In the genomic region with DNA sequence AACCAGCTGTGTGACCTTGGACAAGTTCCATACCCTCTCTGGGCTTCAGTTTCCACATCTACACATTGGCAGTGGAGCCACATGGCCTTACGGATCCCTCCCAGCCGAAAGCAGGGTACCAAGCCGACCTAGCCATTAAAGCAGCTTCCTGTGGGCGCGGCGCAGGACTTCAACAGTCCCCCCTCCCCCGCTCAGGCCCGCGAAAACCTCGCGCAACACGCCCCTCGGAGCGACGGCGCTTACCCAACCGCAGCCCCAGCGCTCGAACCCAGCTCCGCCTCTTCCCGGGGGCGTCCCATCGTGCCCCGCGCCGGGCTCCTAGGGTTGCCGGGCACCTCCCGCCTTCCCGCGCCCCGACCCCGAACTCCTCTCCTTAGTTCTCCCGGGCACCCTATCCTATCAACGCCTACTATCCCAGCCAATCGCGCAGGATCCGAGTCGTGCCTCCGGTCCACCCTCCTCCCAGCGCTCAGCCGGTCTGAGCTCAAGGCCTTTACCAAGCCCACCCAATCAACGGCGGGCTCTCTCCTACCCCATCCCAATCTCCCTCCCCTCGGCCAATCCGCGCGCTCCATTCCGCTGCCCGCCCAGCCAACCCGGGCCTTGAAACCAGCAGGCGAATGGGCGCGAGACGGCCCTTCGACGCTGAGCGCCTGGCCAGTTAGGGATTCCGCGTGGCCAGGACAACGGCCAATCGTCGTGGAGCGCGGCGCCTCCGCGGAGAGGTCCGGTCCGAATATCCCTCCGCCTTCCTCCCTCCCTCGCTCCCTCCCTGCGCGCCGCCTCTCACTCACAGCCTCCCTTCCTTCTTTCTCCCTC, we compare ENCODE assay signal across 1 cellular context.
TF ChIP-seq lines count a peak whose summit lies in the region.

A gene (plus strand): TSS at position 767 of the 819 bp plus-strand sequence. CDS start 326 bp downstream, outside the sequence.

TF ChIP-seq in HepG2, 621 proteins besides CTCF, POLR2A, EP300 and RAD21 (continued from another document and continues in another):
- TF ChIP-seq, protein P1, sequence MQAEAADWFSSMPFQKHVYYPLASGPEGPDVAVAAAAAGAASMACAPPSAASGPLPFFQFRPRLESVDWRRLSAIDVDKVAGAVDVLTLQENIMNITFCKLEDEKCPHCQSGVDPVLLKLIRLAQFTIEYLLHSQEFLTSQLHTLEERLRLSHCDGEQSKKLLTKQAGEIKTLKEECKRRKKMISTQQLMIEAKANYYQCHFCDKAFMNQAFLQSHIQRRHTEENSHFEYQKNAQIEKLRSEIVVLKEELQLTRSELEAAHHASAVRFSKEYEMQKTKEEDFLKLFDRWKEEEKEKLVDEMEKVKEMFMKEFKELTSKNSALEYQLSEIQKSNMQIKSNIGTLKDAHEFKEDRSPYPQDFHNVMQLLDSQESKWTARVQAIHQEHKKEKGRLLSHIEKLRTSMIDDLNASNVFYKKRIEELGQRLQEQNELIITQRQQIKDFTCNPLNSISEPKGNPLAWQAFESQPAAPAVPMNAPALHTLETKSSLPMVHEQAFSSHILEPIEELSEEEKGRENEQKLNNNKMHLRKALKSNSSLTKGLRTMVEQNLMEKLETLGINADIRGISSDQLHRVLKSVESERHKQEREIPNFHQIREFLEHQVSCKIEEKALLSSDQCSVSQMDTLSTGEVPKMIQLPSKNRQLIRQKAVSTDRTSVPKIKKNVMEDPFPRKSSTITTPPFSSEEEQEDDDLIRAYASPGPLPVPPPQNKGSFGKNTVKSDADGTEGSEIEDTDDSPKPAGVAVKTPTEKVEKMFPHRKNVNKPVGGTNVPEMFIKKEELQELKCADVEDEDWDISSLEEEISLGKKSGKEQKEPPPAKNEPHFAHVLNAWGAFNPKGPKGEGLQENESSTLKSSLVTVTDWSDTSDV (CRISPR knock-in tag; IDR thresholded peaks at IDR 0.05) = no peak
- peak; percentile 57 for TF ChIP-seq ZNF12 (CRISPR knock-in tag; IDR thresholded peaks at IDR 0.05)
- no peak for TF ChIP-seq CENPX (CRISPR knock-in tag; IDR thresholded peaks at IDR 0.05)
- TF ChIP-seq POLR2G (IDR thresholded peaks at IDR 0.05; ENCODE audit: low read depth, low read length) = peak; percentile 85
- TF ChIP-seq ZNF446 (CRISPR knock-in tag; IDR thresholded peaks at IDR 0.05) = peak; percentile 95
- TF ChIP-seq, protein P2, sequence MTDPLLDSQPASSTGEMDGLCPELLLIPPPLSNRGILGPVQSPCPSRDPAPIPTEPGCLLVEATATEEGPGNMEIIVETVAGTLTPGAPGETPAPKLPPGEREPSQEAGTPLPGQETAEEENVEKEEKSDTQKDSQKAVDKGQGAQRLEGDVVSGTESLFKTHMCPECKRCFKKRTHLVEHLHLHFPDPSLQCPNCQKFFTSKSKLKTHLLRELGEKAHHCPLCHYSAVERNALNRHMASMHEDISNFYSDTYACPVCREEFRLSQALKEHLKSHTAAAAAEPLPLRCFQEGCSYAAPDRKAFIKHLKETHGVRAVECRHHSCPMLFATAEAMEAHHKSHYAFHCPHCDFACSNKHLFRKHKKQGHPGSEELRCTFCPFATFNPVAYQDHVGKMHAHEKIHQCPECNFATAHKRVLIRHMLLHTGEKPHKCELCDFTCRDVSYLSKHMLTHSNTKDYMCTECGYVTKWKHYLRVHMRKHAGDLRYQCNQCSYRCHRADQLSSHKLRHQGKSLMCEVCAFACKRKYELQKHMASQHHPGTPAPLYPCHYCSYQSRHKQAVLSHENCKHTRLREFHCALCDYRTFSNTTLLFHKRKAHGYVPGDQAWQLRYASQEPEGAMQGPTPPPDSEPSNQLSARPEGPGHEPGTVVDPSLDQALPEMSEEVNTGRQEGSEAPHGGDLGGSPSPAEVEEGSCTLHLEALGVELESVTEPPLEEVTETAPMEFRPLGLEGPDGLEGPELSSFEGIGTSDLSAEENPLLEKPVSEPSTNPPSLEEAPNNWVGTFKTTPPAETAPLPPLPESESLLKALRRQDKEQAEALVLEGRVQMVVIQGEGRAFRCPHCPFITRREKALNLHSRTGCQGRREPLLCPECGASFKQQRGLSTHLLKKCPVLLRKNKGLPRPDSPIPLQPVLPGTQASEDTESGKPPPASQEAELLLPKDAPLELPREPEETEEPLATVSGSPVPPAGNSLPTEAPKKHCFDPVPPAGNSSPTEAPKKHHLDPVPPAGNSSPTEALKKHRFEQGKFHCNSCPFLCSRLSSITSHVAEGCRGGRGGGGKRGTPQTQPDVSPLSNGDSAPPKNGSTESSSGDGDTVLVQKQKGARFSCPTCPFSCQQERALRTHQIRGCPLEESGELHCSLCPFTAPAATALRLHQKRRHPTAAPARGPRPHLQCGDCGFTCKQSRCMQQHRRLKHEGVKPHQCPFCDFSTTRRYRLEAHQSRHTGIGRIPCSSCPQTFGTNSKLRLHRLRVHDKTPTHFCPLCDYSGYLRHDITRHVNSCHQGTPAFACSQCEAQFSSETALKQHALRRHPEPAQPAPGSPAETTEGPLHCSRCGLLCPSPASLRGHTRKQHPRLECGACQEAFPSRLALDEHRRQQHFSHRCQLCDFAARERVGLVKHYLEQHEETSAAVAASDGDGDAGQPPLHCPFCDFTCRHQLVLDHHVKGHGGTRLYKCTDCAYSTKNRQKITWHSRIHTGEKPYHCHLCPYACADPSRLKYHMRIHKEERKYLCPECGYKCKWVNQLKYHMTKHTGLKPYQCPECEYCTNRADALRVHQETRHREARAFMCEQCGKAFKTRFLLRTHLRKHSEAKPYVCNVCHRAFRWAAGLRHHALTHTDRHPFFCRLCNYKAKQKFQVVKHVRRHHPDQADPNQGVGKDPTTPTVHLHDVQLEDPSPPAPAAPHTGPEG (CRISPR knock-in tag; IDR thresholded peaks at IDR 0.05) = no peak
- TF ChIP-seq MXI1 (IDR thresholded peaks at IDR 0.05; ENCODE audit: borderline replicate concordance, low read depth, low read length) = peak; percentile 73; the same call in 2 of the 3 replicates
- peak; percentile 98 for TF ChIP-seq ZMYM4 (CRISPR knock-in tag; IDR thresholded peaks at IDR 0.05)
- no peak for TF ChIP-seq FOXP1 (IDR thresholded peaks at IDR 0.05)
- no peak for TF ChIP-seq FOXP1 (CRISPR knock-in tag; IDR thresholded peaks at IDR 0.05)
- TF ChIP-seq, protein P3, sequence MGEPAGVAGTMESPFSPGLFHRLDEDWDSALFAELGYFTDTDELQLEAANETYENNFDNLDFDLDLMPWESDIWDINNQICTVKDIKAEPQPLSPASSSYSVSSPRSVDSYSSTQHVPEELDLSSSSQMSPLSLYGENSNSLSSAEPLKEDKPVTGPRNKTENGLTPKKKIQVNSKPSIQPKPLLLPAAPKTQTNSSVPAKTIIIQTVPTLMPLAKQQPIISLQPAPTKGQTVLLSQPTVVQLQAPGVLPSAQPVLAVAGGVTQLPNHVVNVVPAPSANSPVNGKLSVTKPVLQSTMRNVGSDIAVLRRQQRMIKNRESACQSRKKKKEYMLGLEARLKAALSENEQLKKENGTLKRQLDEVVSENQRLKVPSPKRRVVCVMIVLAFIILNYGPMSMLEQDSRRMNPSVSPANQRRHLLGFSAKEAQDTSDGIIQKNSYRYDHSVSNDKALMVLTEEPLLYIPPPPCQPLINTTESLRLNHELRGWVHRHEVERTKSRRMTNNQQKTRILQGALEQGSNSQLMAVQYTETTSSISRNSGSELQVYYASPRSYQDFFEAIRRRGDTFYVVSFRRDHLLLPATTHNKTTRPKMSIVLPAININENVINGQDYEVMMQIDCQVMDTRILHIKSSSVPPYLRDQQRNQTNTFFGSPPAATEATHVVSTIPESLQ (CRISPR knock-in tag; conservative IDR thresholded peaks at IDR 0.05) = peak; percentile 73; the same call in 1 of the 2 replicates
- TF ChIP-seq ZNF10 (CRISPR knock-in tag; IDR thresholded peaks at IDR 0.05; ENCODE audit: borderline replicate concordance, low read depth) = no peak
- TF ChIP-seq, protein P4, sequence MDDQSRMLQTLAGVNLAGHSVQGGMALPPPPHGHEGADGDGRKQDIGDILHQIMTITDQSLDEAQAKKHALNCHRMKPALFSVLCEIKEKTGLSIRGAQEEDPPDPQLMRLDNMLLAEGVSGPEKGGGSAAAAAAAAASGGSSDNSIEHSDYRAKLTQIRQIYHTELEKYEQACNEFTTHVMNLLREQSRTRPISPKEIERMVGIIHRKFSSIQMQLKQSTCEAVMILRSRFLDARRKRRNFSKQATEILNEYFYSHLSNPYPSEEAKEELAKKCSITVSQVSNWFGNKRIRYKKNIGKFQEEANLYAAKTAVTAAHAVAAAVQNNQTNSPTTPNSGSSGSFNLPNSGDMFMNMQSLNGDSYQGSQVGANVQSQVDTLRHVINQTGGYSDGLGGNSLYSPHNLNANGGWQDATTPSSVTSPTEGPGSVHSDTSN (CRISPR knock-in tag; IDR thresholded peaks at IDR 0.05; ENCODE audit: borderline replicate concordance) = no peak; the same call in 1 of the 2 replicates
- no peak for TF ChIP-seq GPN1 (CRISPR knock-in tag; IDR thresholded peaks at IDR 0.05; ENCODE audit: borderline replicate concordance)
- TF ChIP-seq PRMT3 (CRISPR knock-in tag; IDR thresholded peaks at IDR 0.05; ENCODE audit: borderline replicate concordance, low read depth) = peak; percentile 21; the same call in 1 of the 2 replicates
- TF ChIP-seq ZNF17 (CRISPR knock-in tag; IDR thresholded peaks at IDR 0.05) = no peak
- no peak; the same call in 1 of the 2 replicates for TF ChIP-seq NR1H2 (CRISPR knock-in tag; IDR thresholded peaks at IDR 0.05; ENCODE audit: borderline replicate concordance, low read depth)
- TF ChIP-seq IRF2 (CRISPR knock-in tag; IDR thresholded peaks at IDR 0.05) = peak; percentile 92
- TF ChIP-seq HHEX (CRISPR knock-in tag; IDR thresholded peaks at IDR 0.05) = no peak
- TF ChIP-seq, protein P5, sequence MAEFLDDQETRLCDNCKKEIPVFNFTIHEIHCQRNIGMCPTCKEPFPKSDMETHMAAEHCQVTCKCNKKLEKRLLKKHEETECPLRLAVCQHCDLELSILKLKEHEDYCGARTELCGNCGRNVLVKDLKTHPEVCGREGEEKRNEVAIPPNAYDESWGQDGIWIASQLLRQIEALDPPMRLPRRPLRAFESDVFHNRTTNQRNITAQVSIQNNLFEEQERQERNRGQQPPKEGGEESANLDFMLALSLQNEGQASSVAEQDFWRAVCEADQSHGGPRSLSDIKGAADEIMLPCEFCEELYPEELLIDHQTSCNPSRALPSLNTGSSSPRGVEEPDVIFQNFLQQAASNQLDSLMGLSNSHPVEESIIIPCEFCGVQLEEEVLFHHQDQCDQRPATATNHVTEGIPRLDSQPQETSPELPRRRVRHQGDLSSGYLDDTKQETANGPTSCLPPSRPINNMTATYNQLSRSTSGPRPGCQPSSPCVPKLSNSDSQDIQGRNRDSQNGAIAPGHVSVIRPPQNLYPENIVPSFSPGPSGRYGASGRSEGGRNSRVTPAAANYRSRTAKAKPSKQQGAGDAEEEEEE (CRISPR knock-in tag; IDR thresholded peaks at IDR 0.05; ENCODE audit: borderline replicate concordance) = peak; percentile 98
- TF ChIP-seq MED13 (CRISPR knock-in tag; IDR thresholded peaks at IDR 0.05) = peak; percentile 67; the same call in 1 of the 2 replicates
- TF ChIP-seq SMC3 (IDR thresholded peaks at IDR 0.05; ENCODE audit: low read length) = no peak
- peak; percentile 94 for TF ChIP-seq GABPB1 (CRISPR knock-in tag; IDR thresholded peaks at IDR 0.05)
- TF ChIP-seq IKZF4 (CRISPR knock-in tag; IDR thresholded peaks at IDR 0.05; ENCODE audit: borderline replicate concordance, low read depth, not compliant biosample characterization) = peak; percentile 69
- TF ChIP-seq SUZ12 (IDR thresholded peaks at IDR 0.05; ENCODE audit: low read depth, low read length) = no peak; the same call in 1 of the 2 replicates
- TF ChIP-seq, protein P6, sequence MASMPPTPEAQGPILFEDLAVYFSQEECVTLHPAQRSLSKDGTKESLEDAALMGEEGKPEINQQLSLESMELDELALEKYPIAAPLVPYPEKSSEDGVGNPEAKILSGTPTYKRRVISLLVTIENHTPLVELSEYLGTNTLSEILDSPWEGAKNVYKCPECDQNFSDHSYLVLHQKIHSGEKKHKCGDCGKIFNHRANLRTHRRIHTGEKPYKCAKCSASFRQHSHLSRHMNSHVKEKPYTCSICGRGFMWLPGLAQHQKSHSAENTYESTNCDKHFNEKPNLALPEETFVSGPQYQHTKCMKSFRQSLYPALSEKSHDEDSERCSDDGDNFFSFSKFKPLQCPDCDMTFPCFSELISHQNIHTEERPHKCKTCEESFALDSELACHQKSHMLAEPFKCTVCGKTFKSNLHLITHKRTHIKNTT (CRISPR knock-in tag; IDR thresholded peaks at IDR 0.05) = no peak
- peak; percentile 31 for TF ChIP-seq JARID2 (CRISPR knock-in tag; IDR thresholded peaks at IDR 0.05; ENCODE audit: insufficient replicate concordance)
- TF ChIP-seq ZNF431 (CRISPR knock-in tag; IDR thresholded peaks at IDR 0.05; ENCODE audit: borderline replicate concordance, low read depth) = peak; percentile 61; the same call in 1 of the 2 replicates
- TF ChIP-seq GATAD2A (CRISPR knock-in tag; IDR thresholded peaks at IDR 0.05) = peak; percentile 74
- TF ChIP-seq ZNF180 (CRISPR knock-in tag; IDR thresholded peaks at IDR 0.05; ENCODE audit: borderline replicate concordance, low read depth) = peak; percentile 40; the same call in 1 of the 2 replicates
- TF ChIP-seq, protein P7, sequence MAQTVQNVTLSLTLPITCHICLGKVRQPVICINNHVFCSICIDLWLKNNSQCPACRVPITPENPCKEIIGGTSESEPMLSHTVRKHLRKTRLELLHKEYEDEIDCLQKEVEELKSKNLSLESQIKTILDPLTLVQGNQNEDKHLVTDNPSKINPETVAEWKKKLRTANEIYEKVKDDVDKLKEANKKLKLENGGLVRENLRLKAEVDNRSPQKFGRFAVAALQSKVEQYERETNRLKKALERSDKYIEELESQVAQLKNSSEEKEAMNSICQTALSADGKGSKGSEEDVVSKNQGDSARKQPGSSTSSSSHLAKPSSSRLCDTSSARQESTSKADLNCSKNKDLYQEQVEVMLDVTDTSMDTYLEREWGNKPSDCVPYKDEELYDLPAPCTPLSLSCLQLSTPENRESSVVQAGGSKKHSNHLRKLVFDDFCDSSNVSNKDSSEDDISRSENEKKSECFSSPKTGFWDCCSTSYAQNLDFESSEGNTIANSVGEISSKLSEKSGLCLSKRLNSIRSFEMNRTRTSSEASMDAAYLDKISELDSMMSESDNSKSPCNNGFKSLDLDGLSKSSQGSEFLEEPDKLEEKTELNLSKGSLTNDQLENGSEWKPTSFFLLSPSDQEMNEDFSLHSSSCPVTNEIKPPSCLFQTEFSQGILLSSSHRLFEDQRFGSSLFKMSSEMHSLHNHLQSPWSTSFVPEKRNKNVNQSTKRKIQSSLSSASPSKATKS (CRISPR knock-in tag; IDR thresholded peaks at IDR 0.05) = peak; percentile 57; the same call in 1 of the 2 replicates
- no peak for TF ChIP-seq GLI4 (CRISPR knock-in tag; IDR thresholded peaks at IDR 0.05; ENCODE audit: borderline replicate concordance)
- TF ChIP-seq PTBP1 (IDR thresholded peaks at IDR 0.05; ENCODE audit: low read depth, low read length, poor library complexity, severe bottlenecking) = peak; percentile 30
- 0 out of 2 replicates have a peak, but pooled peaks have one; percentile 29 for TF ChIP-seq ZKSCAN1 (IDR thresholded peaks at IDR 0.05; ENCODE audit: low read length)
- TF ChIP-seq, protein P8, sequence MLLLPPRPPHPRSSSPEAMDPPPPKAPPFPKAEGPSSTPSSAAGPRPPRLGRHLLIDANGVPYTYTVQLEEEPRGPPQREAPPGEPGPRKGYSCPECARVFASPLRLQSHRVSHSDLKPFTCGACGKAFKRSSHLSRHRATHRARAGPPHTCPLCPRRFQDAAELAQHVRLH (CRISPR knock-in tag; IDR thresholded peaks at IDR 0.05; ENCODE audit: borderline replicate concordance, low read depth) = peak; percentile 40; the same call in 1 of the 2 replicates
- TF ChIP-seq SRF (IDR thresholded peaks at IDR 0.05; ENCODE audit: low read depth, low read length) = 0 out of 2 replicates have a peak, but pooled peaks have one; percentile 17
- no peak for TF ChIP-seq ZNF484 (CRISPR knock-in tag; IDR thresholded peaks at IDR 0.05; ENCODE audit: borderline replicate concordance, low read depth)
